In genomic region chr4:112311516-112311915, GRCh38 we compare ENCODE assay signal across 13 cellular contexts.
"Had no signal": no experiment of that assay in that cellular context is flagged by ENCODE, and none has a peak within 500 bp of the region (broad histone marks: within the 10 kb centered on the region; RNA-seq: fewer than 3 reads in every experiment).

No MANE protein-coding gene starts in this region.

- H3K27ac ChIP-seq: gastrocnemius medialis, lower lobe of right lung, pancreas, sigmoid colon had no signal

- H3K4me3 Mint-ChIP-seq: endodermal cell; T-helper 2 cell treated with Interferon-gamma antibody and Interleukin-4, amounts not matched to agents 5 μg/mL and 100 μg/mL, for 36 hours had no signal

- H3K9me3 ChIP-seq: gastrocnemius medialis, lower lobe of right lung, pancreas, sigmoid colon had no signal

- H3K36me3 ChIP-seq: gastrocnemius medialis, lower lobe of right lung, pancreas, sigmoid colon had no signal

- DNase-seq: activated CD4-positive, alpha-beta T cell treated with anti-CD3 and anti-CD28 coated beads for 1 hour; activated CD4-positive, alpha-beta T cell treated with anti-CD3 and anti-CD28 coated beads, Interleukin-2, amount 50 U/mL, for 4 hours; activated naive CD4-positive, alpha-beta T cell treated with Interleukin-2 at 50 U/mL for 16 hours; activated T-cell treated with anti-CD3 and anti-CD28 coated beads for 4 hours; endodermal cell; gastrocnemius medialis; left cardiac atrium; lower lobe of right lung; midbrain; pancreas; sigmoid colon; stimulated activated CD4-positive, alpha-beta T cell treated with anti-CD3 and anti-CD28 coated beads, Interleukin-1b, Interleukin-23, amount 100 ng/mL, for 48 hours had no signal

- H3K4me1 ChIP-seq: gastrocnemius medialis, lower lobe of right lung, pancreas had no signal

- H3K9me3 Mint-ChIP-seq: T-helper 2 cell treated with Interferon-gamma antibody and Interleukin-4, amounts not matched to agents 5 μg/mL and 100 μg/mL, for 36 hours had no signal

- H3K27me3 ChIP-seq: gastrocnemius medialis, pancreas, sigmoid colon had no signal

- H3K27ac Mint-ChIP-seq: endodermal cell; T-helper 2 cell treated with Interferon-gamma antibody and Interleukin-4, amounts not matched to agents 5 μg/mL and 100 μg/mL, for 36 hours had no signal

- FAIRE-seq: pancreas had no signal

- H3K4me3 ChIP-seq: gastrocnemius medialis, lower lobe of right lung, pancreas, sigmoid colon had no signal
